In genomic region chr1:151596166-151596933, GRCh38 we compare ENCODE assay signal across 13 cellular contexts. TPM values are rescaled to one million over a fixed set of nuclear protein-coding genes. Genes with fewer than 3 reads are reported as not detected.
A peak's percentile ranks its signal among the peaks of the same experiment; 100 is the strongest.
DNase-seq lines count a peak whose midpoint lies in the region; ATAC-seq and TF ChIP-seq lines count a peak whose summit lies in the region.
"Had no signal": no experiment of that assay in that cellular context is flagged by ENCODE, and none has a peak within 500 bp of the region (broad histone marks: within the 10 kb centered on the region; RNA-seq: fewer than 3 reads in every experiment).

No MANE protein-coding gene starts in this region.

- H3K14ac ChIP-seq in IMR-90 (replicated peaks; ENCODE audit: low read depth, low read length), result 0 out of 2 replicates have a peak overlapping the region, but pooled peaks have one; percentile 2
- H3K14ac ChIP-seq in trophoblast cell (ENCODE audit: low read length), result no peak overlapping the region

- no peaks in the 10 kb centered on the region for H3K9me2 ChIP-seq in SK-N-SH

- TF ChIP-seq POLR2A in IMR-90 (IDR thresholded peaks at IDR 0.05; ENCODE audit: low read depth, low read length), result no peak

- no peaks in the 10 kb centered on the region; the same call in 1 of the 2 replicates for H4K20me1 ChIP-seq in IMR-90 (ENCODE audit: insufficient read depth, low read length)
- no peaks in the 10 kb centered on the region for H4K20me1 ChIP-seq in SK-N-SH (ENCODE audit: insufficient read depth)

- no peak for ATAC-seq in IMR-90 (ENCODE audit: low read depth)
- ATAC-seq in GM19351 (IDR thresholded peaks at IDR 0.05; ENCODE audit: unreplicated experiment), result no peak
- no peak for ATAC-seq in GM21576 (IDR thresholded peaks at IDR 0.05; ENCODE audit: unreplicated experiment)

- 82% methylated on average over 2 of the region's 4 CpGs; no CpG with 5 or more reads in 1 of the 2 experiments for WGBS in IMR-90 (ENCODE audit: extremely low coverage in 2 of 2, insufficient read length in 1 of 2), 2 experiments
- 87% methylated on average over 4 of the region's 4 CpGs for WGBS in SK-N-SH (ENCODE audit: low lambda C conversion rate)
- no CpG with 5 or more reads among the region's 4 CpGs for WGBS in trophoblast cell (ENCODE audit: extremely low coverage, insufficient coverage, insufficient read length)

- BruUV-seq in IMR-90 (replicated peaks; lab: Mats Ljungman, UMichigan), result no TSS peak

- H3K9me1 ChIP-seq in IMR-90 (ENCODE audit: insufficient read depth, low read length), result 0 out of 2 replicates have a peak, but pooled peaks cover 3% of the 10 kb centered on the region

- TF ChIP-seq RAD21 in IMR-90 (IDR thresholded peaks at IDR 0.05; ENCODE audit: low read length) (no peak), SK-N-SH (IDR thresholded peaks at IDR 0.05; ENCODE audit: low read length) (no peak)

- TF ChIP-seq CTCF in IMR-90 (conservative IDR thresholded peaks at IDR 0.05; ENCODE audit: low read depth, low read length) (no peak), SK-N-SH (IDR thresholded peaks at IDR 0.05) (no peak), fibroblast of pulmonary artery (IDR thresholded peaks at IDR 0.05; ENCODE audit: low read length, missing control alignments) (no peak)

- H3K27me3 ChIP-seq in IMR-90 (ENCODE audit: control insufficient read depth, insufficient read depth, low read length) (no peaks in the 10 kb centered on the region), SK-N-SH (ENCODE audit: insufficient read depth) (no peaks in the 10 kb centered on the region), trophoblast cell (ENCODE audit: insufficient read depth, low read length) (no peaks in the 10 kb centered on the region)

- H3K4me3 ChIP-seq in IMR-90 (ENCODE audit: insufficient read depth, low read depth, low read length), result no peak overlapping the region
- no peak overlapping the region for H3K4me3 ChIP-seq in SK-N-SH (ENCODE audit: low read depth in 2 of 2, low read length in 1 of 2)
- H3K4me3 ChIP-seq in fibroblast of pulmonary artery (replicated peaks; ENCODE audit: low read depth, low read length), result no peak overlapping the region
- no peak overlapping the region for H3K4me3 ChIP-seq in trophoblast cell (ENCODE audit: low read depth, low read length)
- H3K4me3 ChIP-seq: thoracic aorta had no signal

- H3K4me2 ChIP-seq in IMR-90 (ENCODE audit: low read depth, low read length), result no peak overlapping the region
- H3K4me2 ChIP-seq in SK-N-SH, result no peak overlapping the region
- no peak overlapping the region for H3K4me2 ChIP-seq in trophoblast cell (ENCODE audit: low read length)

- H3K9me3 ChIP-seq in IMR-90 (ENCODE audit: control insufficient read depth, insufficient read depth, low read length) (no peaks in the 10 kb centered on the region; the same call in 1 of the 2 replicates), SK-N-SH (no peaks in the 10 kb centered on the region), trophoblast cell (ENCODE audit: insufficient read depth, low read depth, low read length) (no peaks in the 10 kb centered on the region)
- H3K9me3 ChIP-seq: thoracic aorta had no signal

- H2BK20ac ChIP-seq in IMR-90 (ENCODE audit: low read depth, low read length), result no peak overlapping the region

- DNase-seq in IMR-90, result peak; percentile 41
- peak; percentile 56 for DNase-seq in SK-N-SH
- peak; percentile 43 for DNase-seq in fibroblast of pulmonary artery (ENCODE audit: low read depth)
- peak; percentile 49 to 71 for DNase-seq in trophoblast cell
- DNase-seq in NK-92 treated with Interleukin-12 subunit alpha and Interleukin-12 subunit beta, amount 100 ng/mL, for 24 hours (lab: John Stamatoyannopoulos, UW), result no peak
- DNase-seq in NAMALWA (ENCODE audit: low spot score), result no peak
- DNase-seq: activated CD4-positive, alpha-beta T cell treated with anti-CD3 and anti-CD28 coated beads, Interleukin-2, amount 50 U/mL, for 4 hours; activated naive CD4-positive, alpha-beta T cell; NCI-H187 treated with DMSO at 0.1 percent for 48 hours; T-helper 1 cell had no signal

- H3K79me2 ChIP-seq in SK-N-SH (ENCODE audit: insufficient read depth), result no peaks in the 10 kb centered on the region
- H3K79me2 ChIP-seq in trophoblast cell (ENCODE audit: control insufficient read depth, insufficient read depth, low read length, poor library complexity), result no peaks in the 10 kb centered on the region

- H3K79me1 ChIP-seq in IMR-90 (ENCODE audit: low read depth in 1 of 2, low read length in 2 of 2) (no peaks in the 10 kb centered on the region), trophoblast cell (ENCODE audit: low read length) (no peaks in the 10 kb centered on the region)

- H3K18ac ChIP-seq in IMR-90 (ENCODE audit: low read depth, low read length) (no peak overlapping the region), trophoblast cell (ENCODE audit: low read length) (no peak overlapping the region)

- H2AK5ac ChIP-seq in IMR-90 (ENCODE audit: low read depth, low read length) (no peak overlapping the region), trophoblast cell (ENCODE audit: low read length) (no peak overlapping the region)

- CTCF ChIA-PET in IMR-90 (lab: Yijun Ruan, JAX), result interaction anchor here (1.2 kb wide), 1 partner anchor 21 kb away, joined by 5 read pairs; no protein-coding TSS in a partner anchor
- CTCF ChIA-PET in SK-N-SH (lab: Yijun Ruan, JAX), result interaction anchor here (0.7 to 4.0 kb wide), 11 partner anchors 9 to 251 kb away, joined by 3 to 28 read pairs (median 4); no protein-coding TSS in a partner anchor

- no peak overlapping the region for H4K8ac ChIP-seq in IMR-90 (ENCODE audit: low read depth in 2 of 2, low read length in 2 of 2)
- H4K8ac ChIP-seq in trophoblast cell (ENCODE audit: low read depth, low read length), result no peak overlapping the region

- intact Hi-C loops in IMR-90 (cut with micrococcal nuclease), result no loop called here

- no peak overlapping the region for H3K56ac ChIP-seq in IMR-90 (ENCODE audit: extremely low read depth, insufficient read depth, low read length)

- H2BK12ac ChIP-seq in trophoblast cell (ENCODE audit: low read length), result no peak overlapping the region

- H2BK15ac ChIP-seq in IMR-90 (ENCODE audit: low read depth, low read length), result no peak overlapping the region

- H3F3A ChIP-seq in SK-N-SH (replicated peaks; ENCODE audit: insufficient read depth), result no peaks in the 10 kb centered on the region

- H4K12ac ChIP-seq in trophoblast cell (ENCODE audit: low read depth, low read length), result no peak overlapping the region

- H3K27ac ChIP-seq in IMR-90 (ENCODE audit: insufficient read depth, low read length) (no peak overlapping the region), SK-N-SH (ENCODE audit: low read depth in 2 of 2, low read length in 1 of 2) (peak overlapping the region in 1 of 2 experiments; percentile 11; a peak in 1 of 4 replicates), trophoblast cell (ENCODE audit: low read depth, low read length) (no peak overlapping the region)
- H3K27ac ChIP-seq: thoracic aorta had no signal

- H4K91ac ChIP-seq in IMR-90 (ENCODE audit: insufficient read depth, low read depth, low read length) (no peak overlapping the region), trophoblast cell (ENCODE audit: low read depth, low read length) (no peak overlapping the region)

- H2BK5ac ChIP-seq in IMR-90 (ENCODE audit: low read depth, low read length, poor library complexity, severe bottlenecking), result no peak overlapping the region
- no peak overlapping the region for H2BK5ac ChIP-seq in trophoblast cell (ENCODE audit: low read depth, low read length, poor library complexity)

- H4K5ac ChIP-seq in IMR-90 (ENCODE audit: low read depth, low read length), result no peak overlapping the region

- TF ChIP-seq EP300 in SK-N-SH (IDR thresholded peaks at IDR 0.05; ENCODE audit: borderline replicate concordance in 1 of 2, low read depth in 1 of 2, low read length in 1 of 2), result no peak; a peak in 1 of 4 replicates

- H3K9ac ChIP-seq in IMR-90 (ENCODE audit: low read depth, low read length), result no peak overlapping the region
- H3K9ac ChIP-seq in SK-N-SH, result no peak overlapping the region
- H3K9ac ChIP-seq in trophoblast cell (ENCODE audit: low read length), result no peak overlapping the region

- dilution Hi-C loops in IMR-90 (cut with HindIII; ENCODE audit: low sequenced_read_pairs, unreplicated experiment), result no loop called here

- no peak overlapping the region for H3K23ac ChIP-seq in IMR-90 (ENCODE audit: low read depth, low read length)
- no peak overlapping the region for H3K23ac ChIP-seq in trophoblast cell (ENCODE audit: low read length)

- H3K36me3 ChIP-seq in IMR-90 (ENCODE audit: control insufficient read depth, insufficient read depth, low read length) (no peaks in the 10 kb centered on the region), SK-N-SH (replicated peaks in 1 of 2; ENCODE audit: control insufficient read depth in 1 of 2, insufficient read depth in 2 of 2, low read length in 1 of 2) (no peaks in the 10 kb centered on the region), trophoblast cell (ENCODE audit: control insufficient read depth in 1 of 2, insufficient read depth in 2 of 2, low read length in 2 of 2) (no peaks in the 10 kb centered on the region)
- H3K36me3 ChIP-seq: thoracic aorta had no signal

- H2BK120ac ChIP-seq in IMR-90 (ENCODE audit: low read depth, low read length) (no peak overlapping the region), trophoblast cell (ENCODE audit: insufficient read depth, low read length, poor library complexity) (no peak overlapping the region)

- H2AFZ ChIP-seq in IMR-90 (replicated peaks; ENCODE audit: low read length, poor library complexity) (no peak overlapping the region), SK-N-SH (ENCODE audit: low read depth) (no peak overlapping the region), trophoblast cell (ENCODE audit: insufficient read depth, low read length, poor library complexity) (no peak overlapping the region)

- in situ Hi-C loops in IMR-90 (cut with MboI; ENCODE audit: low sequenced_read_pairs), result no loop called here

- no peak overlapping the region for H3K4ac ChIP-seq in IMR-90 (ENCODE audit: low read depth, low read length)
- no peak overlapping the region for H3K4ac ChIP-seq in trophoblast cell (ENCODE audit: low read depth, low read length)

- H2AK9ac ChIP-seq in IMR-90 (replicated peaks; ENCODE audit: low read depth, low read length, poor library complexity), result no peak overlapping the region

- H3K4me1 ChIP-seq in IMR-90 (ENCODE audit: control insufficient read depth, insufficient read depth, low read length), result no peaks in the 10 kb centered on the region
- H3K4me1 ChIP-seq in SK-N-SH (ENCODE audit: control insufficient read depth in 1 of 2, insufficient read depth in 2 of 2, low read depth in 1 of 2, low read length in 1 of 2), result peaks cover 0 to 6% of the 10 kb centered on the region in 2 experiments; a peak in 1 of 4 replicates
- peaks cover 0 to 8% of the 10 kb centered on the region in 2 experiments for H3K4me1 ChIP-seq in trophoblast cell (ENCODE audit: control insufficient read depth in 1 of 2, insufficient read depth in 2 of 2, low read length in 2 of 2)

- POLR2A ChIA-PET in IMR-90 (lab: Charles Lee; ENCODE audit: unreplicated experiment), result no interaction called here
- POLR2A ChIA-PET in SK-N-SH (lab: Yijun Ruan, JAX), result no interaction called here

RNA-seq across cellular contexts. Expression of gene SNX27, which starts 15.5 kb away (rescaled TPM):
- 25.6 and 34.4 TPM in 2 replicates for total RNA-seq in IMR-90 (2012; rRNA removed)
- polyA plus RNA-seq in IMR-90 (2012; rRNA removed) (9.3 and 12.3 TPM in 2 replicates), SK-N-SH (2012; rRNA removed) (10.8 and 12.8 TPM in 2 replicates)
- polyA plus RNA-seq in IMR-90 (2012; cell fraction: cytosol; rRNA removed), result 4.6 and 5.4 TPM in 2 replicates
- polyA plus RNA-seq in IMR-90 (2012; cell fraction: nucleus; rRNA removed; ENCODE audit: low replicate concordance), result 6.0 and 17.1 TPM in 2 replicates
- polyA plus RNA-seq in SK-N-SH (2012; cell fraction: cytosol; rRNA removed), result 11.1 and 12.7 TPM in 2 replicates
- polyA plus RNA-seq in SK-N-SH (2012; cell fraction: nucleus; rRNA removed), result 11.4 and 19.1 TPM in 2 replicates
- polyA plus RNA-seq in trophoblast cell (2013), result 57.3 and 58.9 TPM in 2 replicates

RNA-seq across cellular contexts. Expression of gene TUFT1, which starts 56.2 kb away (rescaled TPM):
- 30.3 and 33.3 TPM in 2 replicates for total RNA-seq in IMR-90 (2012; rRNA removed)
- polyA plus RNA-seq in IMR-90 (2012; rRNA removed) (18.4 and 21.2 TPM in 2 replicates), SK-N-SH (2012; rRNA removed) (20.6 and 27.9 TPM in 2 replicates)
- polyA plus RNA-seq in IMR-90 (2012; cell fraction: cytosol; rRNA removed), result 9.3 and 11.8 TPM in 2 replicates
- polyA plus RNA-seq in IMR-90 (2012; cell fraction: nucleus; rRNA removed; ENCODE audit: low replicate concordance), result 21.8 and 50.3 TPM in 2 replicates
- polyA plus RNA-seq in SK-N-SH (2012; cell fraction: cytosol; rRNA removed), result 21.1 and 22.1 TPM in 2 replicates
- 28.8 and 43.7 TPM in 2 replicates for polyA plus RNA-seq in SK-N-SH (2012; cell fraction: nucleus; rRNA removed)
- 45.0 and 47.3 TPM in 2 replicates for polyA plus RNA-seq in trophoblast cell (2013)

Comparison
In these comparisons a context has a peak if more than half of its experiments do, and no peak if none do; other contexts are left out.
1. DNase-seq: peak in IMR-90 (single experiment), SK-N-SH (single experiment), fibroblast of pulmonary artery (single experiment) and trophoblast cell (2 of 2); none in NK-92 treated with Interleukin-12 subunit alpha and Interleukin-12 subunit beta, amount 100 ng/mL, for 24 hours (single experiment) and NAMALWA (single experiment).